ENCODE assay signal across 1 cellular context in genomic region chr20:2815242-2815900, GRCh38.
TF ChIP-seq lines count a peak whose summit lies in the region.

No MANE protein-coding gene starts in this region.

TF ChIP-seq in IMR-90, 13 proteins besides CTCF, POLR2A, EP300 and RAD21:
- TF ChIP-seq CEBPB (IDR thresholded peaks at IDR 0.05; ENCODE audit: low read depth, low read length) (no peak), MAZ (IDR thresholded peaks at IDR 0.05; ENCODE audit: borderline replicate concordance, low read depth, low read length) (no peak), FOS (IDR thresholded peaks at IDR 0.05; ENCODE audit: low read depth, low read length) (no peak), BHLHE40 (IDR thresholded peaks at IDR 0.05; ENCODE audit: low read depth, low read length) (no peak), NFE2L2 (IDR thresholded peaks at IDR 0.05; ENCODE audit: low read depth, low read length) (no peak), MAFK (IDR thresholded peaks at IDR 0.05; ENCODE audit: low read depth, low read length) (no peak), SMC3 (IDR thresholded peaks at IDR 0.05; ENCODE audit: low read depth, low read length) (no peak), MXI1 (IDR thresholded peaks at IDR 0.05; ENCODE audit: borderline replicate concordance, low read depth, low read length) (no peak), RFX5 (IDR thresholded peaks at IDR 0.05; ENCODE audit: low read depth, low read length) (no peak), CHD1 (IDR thresholded peaks at IDR 0.05; ENCODE audit: low read depth, low read length) (no peak), ELK1 (IDR thresholded peaks at IDR 0.05; ENCODE audit: borderline replicate concordance, low read depth, low read length) (no peak), RCOR1 (IDR thresholded peaks at IDR 0.05; ENCODE audit: insufficient replicate concordance, low read length) (no peak)
- TF ChIP-seq, protein P1, sequence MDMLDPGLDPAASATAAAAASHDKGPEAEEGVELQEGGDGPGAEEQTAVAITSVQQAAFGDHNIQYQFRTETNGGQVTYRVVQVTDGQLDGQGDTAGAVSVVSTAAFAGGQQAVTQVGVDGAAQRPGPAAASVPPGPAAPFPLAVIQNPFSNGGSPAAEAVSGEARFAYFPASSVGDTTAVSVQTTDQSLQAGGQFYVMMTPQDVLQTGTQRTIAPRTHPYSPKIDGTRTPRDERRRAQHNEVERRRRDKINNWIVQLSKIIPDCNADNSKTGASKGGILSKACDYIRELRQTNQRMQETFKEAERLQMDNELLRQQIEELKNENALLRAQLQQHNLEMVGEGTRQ (IDR thresholded peaks at IDR 0.05; ENCODE audit: low read depth, low read length), result no peak
